ENCODE assay signal across 1 cellular context in genomic region chr1:22052115-22053017, GRCh38.
A peak's percentile ranks its signal among the peaks of the same experiment; 100 is the strongest.
TF ChIP-seq lines count a peak whose summit lies in the region.

Gene CDC42 (plus strand): TSS chr1:22052709. CDS start chr1:22078479, 25,770 bp downstream.

TF ChIP-seq in HepG2, 621 proteins besides CTCF, POLR2A, EP300 and RAD21 (continued from another document and continues in another):
- TF ChIP-seq ZBED4 (CRISPR knock-in tag; IDR thresholded peaks at IDR 0.05; ENCODE audit: borderline replicate concordance) (peak; percentile 46; the same call in 1 of the 2 replicates), PLRG1 (conservative IDR thresholded peaks at IDR 0.05) (no peak), PAXIP1 (CRISPR knock-in tag; conservative IDR thresholded peaks at IDR 0.05) (peak; percentile 55), TAF1 (CRISPR knock-in tag; IDR thresholded peaks at IDR 0.05) (peak; percentile 92), SRSF1 (optimal IDR thresholded peaks at IDR 0.05; ENCODE audit: low read depth, low read length) (no peak), MEIS2 (CRISPR knock-in tag; IDR thresholded peaks at IDR 0.05) (0 out of 2 replicates have a peak, but pooled peaks have one; percentile 19), ZNF773 (CRISPR knock-in tag; IDR thresholded peaks at IDR 0.05; ENCODE audit: borderline replicate concordance) (peak; percentile 62; the same call in 1 of the 2 replicates), ZNF780A (CRISPR knock-in tag; IDR thresholded peaks at IDR 0.05) (no peak), ZNF574 (CRISPR knock-in tag; IDR thresholded peaks at IDR 0.05) (peak; percentile 95), ZNF652 (CRISPR knock-in tag; IDR thresholded peaks at IDR 0.05; ENCODE audit: borderline replicate concordance, low read depth) (no peak), SNAPC5 (CRISPR knock-in tag; IDR thresholded peaks at IDR 0.05; ENCODE audit: borderline replicate concordance) (no peak; the same call in 1 of the 2 replicates), PCBP1 (IDR thresholded peaks at IDR 0.05; ENCODE audit: borderline replicate concordance, low read depth, low read length) (no peak), ZNF788 (CRISPR knock-in tag; IDR thresholded peaks at IDR 0.05; ENCODE audit: borderline replicate concordance) (peak; percentile 88; the same call in 1 of the 2 replicates), JUND (CRISPR knock-in tag; IDR thresholded peaks at IDR 0.05) (peak; percentile 12; the same call in 1 of the 2 replicates), SIN3B (IDR thresholded peaks at IDR 0.05; ENCODE audit: low read length) (no peak), NRL (CRISPR knock-in tag; IDR thresholded peaks at IDR 0.05; ENCODE audit: borderline replicate concordance) (0 out of 2 replicates have a peak, but pooled peaks have one; percentile 35), SCMH1 (CRISPR knock-in tag; IDR thresholded peaks at IDR 0.05; ENCODE audit: borderline replicate concordance) (no peak), ZNF761 (CRISPR knock-in tag; conservative IDR thresholded peaks at IDR 0.05) (no peak), ELF3 (CRISPR knock-in tag; IDR thresholded peaks at IDR 0.05) (peak; percentile 87), FOXP1 (IDR thresholded peaks at IDR 0.05) (no peak), FOXP1 (CRISPR knock-in tag; IDR thresholded peaks at IDR 0.05) (no peak), CAMTA2 (CRISPR knock-in tag; IDR thresholded peaks at IDR 0.05; ENCODE audit: borderline replicate concordance) (no peak), ZMAT3 (CRISPR knock-in tag; conservative IDR thresholded peaks at IDR 0.05) (peak; percentile 88), NONO (IDR thresholded peaks at IDR 0.05) (no peak), NONO (CRISPR knock-in tag; conservative IDR thresholded peaks at IDR 0.05) (peak; percentile 92), REL (CRISPR knock-in tag; conservative IDR thresholded peaks at IDR 0.05) (peak; percentile 57; the same call in 1 of the 2 replicates), ZNF292 (CRISPR knock-in tag; IDR thresholded peaks at IDR 0.05; ENCODE audit: borderline replicate concordance, low read depth) (peak; percentile 33; the same call in 1 of the 2 replicates), ZNF816 (CRISPR knock-in tag; IDR thresholded peaks at IDR 0.05; ENCODE audit: borderline replicate concordance) (no peak), ZC3H13 (CRISPR knock-in tag; IDR thresholded peaks at IDR 0.05) (no peak), GABPA (IDR thresholded peaks at IDR 0.05; ENCODE audit: low read depth, low read length) (peak; percentile 64), GABPA (CRISPR knock-in tag; IDR thresholded peaks at IDR 0.05; ENCODE audit: low read depth) (peak; percentile 84), THAP8 (CRISPR knock-in tag; IDR thresholded peaks at IDR 0.05; ENCODE audit: borderline replicate concordance) (no peak), SP1 (IDR thresholded peaks at IDR 0.05) (no peak), SP1 (CRISPR knock-in tag; IDR thresholded peaks at IDR 0.05) (peak; percentile 82), HIC2 (CRISPR knock-in tag; IDR thresholded peaks at IDR 0.05; ENCODE audit: low read depth) (peak; percentile 80), ZNF576 (CRISPR knock-in tag; IDR thresholded peaks at IDR 0.05) (0 out of 2 replicates have a peak, but pooled peaks have one; percentile 72), MAZ (IDR thresholded peaks at IDR 0.05; ENCODE audit: borderline replicate concordance, low read depth, low read length) (peak; percentile 68), MAZ (CRISPR knock-in tag; IDR thresholded peaks at IDR 0.05; ENCODE audit: low read depth) (peak; percentile 92), ELK4 (CRISPR knock-in tag; IDR thresholded peaks at IDR 0.05; ENCODE audit: borderline replicate concordance) (no peak), THAP7 (CRISPR knock-in tag; IDR thresholded peaks at IDR 0.05) (no peak), ZNF264 (CRISPR knock-in tag; IDR thresholded peaks at IDR 0.05) (no peak), CREB1 (IDR thresholded peaks at IDR 0.05) (peak; percentile 94), CREB1 (CRISPR knock-in tag; IDR thresholded peaks at IDR 0.05) (peak; percentile 98), CREBL2 (CRISPR knock-in tag; IDR thresholded peaks at IDR 0.05; ENCODE audit: borderline replicate concordance) (no peak), THAP9 (CRISPR knock-in tag; IDR thresholded peaks at IDR 0.05; ENCODE audit: borderline replicate concordance) (peak; percentile 71)
